8 cellular contexts compared by ENCODE assay signal in genomic region chr2:13193900-13194299, GRCh38.
A peak's percentile ranks its signal among the peaks of the same experiment; 100 is the strongest.
DNase-seq lines count a peak whose midpoint lies in the region; ATAC-seq and TF ChIP-seq lines count a peak whose summit lies in the region.

No MANE protein-coding gene starts in this region.

- H3K27ac Mint-ChIP-seq in WTC11, result no peak overlapping the region

- H2AFZ ChIP-seq in mesenchymal stem cell (ENCODE audit: low read depth, low read length), result no peak overlapping the region

- no peak overlapping the region for H4K91ac ChIP-seq in mesenchymal stem cell (ENCODE audit: low read length)

- H3K4me1 Mint-ChIP-seq in WTC11, result peaks cover 4% of the 10 kb centered on the region; the same call in 1 of the 2 replicates

- H3K4me3 ChIP-seq in H7 (ENCODE audit: insufficient read depth, low read depth, low read length) (no peak overlapping the region), NB4 (ENCODE audit: low read depth, low read length) (no peak overlapping the region), mesenchymal stem cell (ENCODE audit: insufficient read depth in 1 of 2, low read depth in 1 of 2, low read length in 2 of 2) (no peak overlapping the region), tibial nerve (no peak overlapping the region), vagina (no peak overlapping the region)

- no peak overlapping the region for H3K4me3 Mint-ChIP-seq in WTC11

- no peaks in the 10 kb centered on the region for H3K36me3 Mint-ChIP-seq in WTC11

- no peaks in the 10 kb centered on the region for H3K4me1 ChIP-seq in mesenchymal stem cell (ENCODE audit: control insufficient read depth, insufficient read depth, low read depth, low read length)
- H3K4me1 ChIP-seq in tibial nerve, result no peaks in the 10 kb centered on the region
- no peaks in the 10 kb centered on the region for H3K4me1 ChIP-seq in vagina

- no peak for TF ChIP-seq EP300 in tibial nerve (IDR thresholded peaks at IDR 0.05)

- no peak for TF ChIP-seq POLR2A in NB4 (IDR thresholded peaks at IDR 0.05; ENCODE audit: extremely low read depth, insufficient read length)
- no peak for TF ChIP-seq POLR2A in tibial nerve (IDR thresholded peaks at IDR 0.05)
- no peak for TF ChIP-seq POLR2A in vagina (IDR thresholded peaks at IDR 0.05)

- no peaks in the 10 kb centered on the region for H3K79me1 ChIP-seq in mesenchymal stem cell (replicated peaks; ENCODE audit: low read length, poor library complexity, severe bottlenecking)

- no peak overlapping the region for H3K4ac ChIP-seq in mesenchymal stem cell (ENCODE audit: low read depth in 1 of 2, low read length in 2 of 2)

- H3K9ac ChIP-seq in mesenchymal stem cell (ENCODE audit: low read length), result peak overlapping the region; percentile 1

- H3K9me3 ChIP-seq in mesenchymal stem cell (ENCODE audit: control insufficient read depth, low read length) (no peaks in the 10 kb centered on the region), tibial nerve (no peaks in the 10 kb centered on the region), vagina (no peaks in the 10 kb centered on the region)

- no peak overlapping the region for H3K4me2 ChIP-seq in mesenchymal stem cell (ENCODE audit: low read length, poor library complexity, severe bottlenecking)

- H4K8ac ChIP-seq in mesenchymal stem cell (ENCODE audit: low read length), result no peak overlapping the region

- intact Hi-C loops in vagina (cut with DNase I), result no loop called here

- peak; percentile 6 for DNase-seq in DMS79 treated with DMSO at 0.1 percent for 48 hours (lab: John Stamatoyannopoulos, UW)
- no peak for DNase-seq in DMS79 (lab: John Stamatoyannopoulos, UW)
- DNase-seq in H7, result peak; percentile 1
- DNase-seq in NB4 (ENCODE audit: low read depth), result peak; percentile 49
- no peak for DNase-seq in WTC11 (ENCODE audit: low spot score)
- DNase-seq in mesenchymal stem cell, result peak; percentile 19
- no peak for DNase-seq in tibial nerve (ENCODE audit: low spot score in 2 of 2)
- no peak for DNase-seq in vagina (ENCODE audit: extremely low spot score in 2 of 2)

- no peak overlapping the region for H2BK120ac ChIP-seq in mesenchymal stem cell (ENCODE audit: low read depth, low read length)

- no peak overlapping the region for H2BK15ac ChIP-seq in mesenchymal stem cell (ENCODE audit: low read depth, poor library complexity, severe bottlenecking)

- H3K36me3 ChIP-seq in H7 (replicated peaks; ENCODE audit: control insufficient read depth, insufficient read depth, low read length) (no peaks in the 10 kb centered on the region), mesenchymal stem cell (ENCODE audit: control insufficient read depth in 1 of 2, insufficient read depth in 2 of 2, low read depth in 1 of 2, low read length in 2 of 2) (no peaks in the 10 kb centered on the region), tibial nerve (no peaks in the 10 kb centered on the region), vagina (no peaks in the 10 kb centered on the region)

- H3K9me3 Mint-ChIP-seq in WTC11, result no peaks in the 10 kb centered on the region

- peak; percentile 84 for ATAC-seq in WTC11

- no peak overlapping the region for H3K14ac ChIP-seq in mesenchymal stem cell (ENCODE audit: low read length in 2 of 2)

- H3K27ac ChIP-seq in mesenchymal stem cell (ENCODE audit: low read length, poor library complexity, severe bottlenecking) (no peak overlapping the region), tibial nerve (no peak overlapping the region), vagina (no peak overlapping the region)

- POLR2A ChIA-PET in WTC11 (lab: Charles Lee), result no interaction called here

- no peaks in the 10 kb centered on the region for H3K27me3 Mint-ChIP-seq in WTC11 (ENCODE audit: low read depth)

- WGBS in mesenchymal stem cell, result no CpG with 5 or more reads among the region's 1 CpG
- 0 to 3% methylated on average over 1 of the region's 1 CpG for WGBS in tibial nerve, 2 donors

- H3K18ac ChIP-seq in mesenchymal stem cell (ENCODE audit: low read depth in 1 of 2, low read length in 2 of 2), result no peak overlapping the region

- H2AK5ac ChIP-seq in mesenchymal stem cell (ENCODE audit: low read length, severe bottlenecking), result no peak overlapping the region

- H3K27me3 ChIP-seq in H7 (ENCODE audit: control insufficient read depth, insufficient read depth, low read length) (no peaks in the 10 kb centered on the region), mesenchymal stem cell (ENCODE audit: control insufficient read depth in 1 of 2, insufficient read depth in 1 of 2, low read length in 2 of 2) (no peaks in the 10 kb centered on the region), tibial nerve (no peaks in the 10 kb centered on the region), vagina (no peaks in the 10 kb centered on the region)

- H2BK5ac ChIP-seq in mesenchymal stem cell (ENCODE audit: low read depth, low read length, poor library complexity, severe bottlenecking), result no peak overlapping the region

- CTCF ChIA-PET in WTC11 (lab: Charles Lee), result no interaction called here

- no peak overlapping the region for H2BK12ac ChIP-seq in mesenchymal stem cell (ENCODE audit: low read length in 2 of 2)

- TF ChIP-seq CTCF in NB4 (IDR thresholded peaks at IDR 0.05; ENCODE audit: low read depth, low read length) (peak; percentile 33), WTC11 (IDR thresholded peaks at IDR 0.05) (no peak), tibial nerve (IDR thresholded peaks at IDR 0.05) (peak in 2 of 5 experiments; percentile 7 to 11), vagina (IDR thresholded peaks at IDR 0.05) (no peak)

- H3K23ac ChIP-seq in mesenchymal stem cell (ENCODE audit: low read length in 2 of 2), result no peak overlapping the region

TF ChIP-seq in WTC11, 78 proteins besides CTCF, POLR2A, EP300 and RAD21:
- TF ChIP-seq ATF3 (CRISPR knock-in tag; conservative IDR thresholded peaks at IDR 0.05) (no peak), SMAD3 (CRISPR knock-in tag; IDR thresholded peaks at IDR 0.05; ENCODE audit: borderline replicate concordance) (no peak), ERG (CRISPR knock-in tag; IDR thresholded peaks at IDR 0.05) (no peak), ZNF416 (CRISPR knock-in tag; IDR thresholded peaks at IDR 0.05) (no peak)
TF ChIP-seq in WTC11: peak in this region for 0.

Comparison
In these comparisons a context has a peak if more than half of its experiments do, and no peak if none do; other contexts are left out.
1. DNase-seq: peak in DMS79 treated with DMSO at 0.1 percent for 48 hours (single experiment), H7 (single experiment), NB4 (single experiment) and mesenchymal stem cell (single experiment); none in DMS79 (single experiment), WTC11 (single experiment), tibial nerve (0 of 2) and vagina (0 of 2).